Comparison of ENCODE assay signal across 11 cellular contexts in the genomic region with DNA sequence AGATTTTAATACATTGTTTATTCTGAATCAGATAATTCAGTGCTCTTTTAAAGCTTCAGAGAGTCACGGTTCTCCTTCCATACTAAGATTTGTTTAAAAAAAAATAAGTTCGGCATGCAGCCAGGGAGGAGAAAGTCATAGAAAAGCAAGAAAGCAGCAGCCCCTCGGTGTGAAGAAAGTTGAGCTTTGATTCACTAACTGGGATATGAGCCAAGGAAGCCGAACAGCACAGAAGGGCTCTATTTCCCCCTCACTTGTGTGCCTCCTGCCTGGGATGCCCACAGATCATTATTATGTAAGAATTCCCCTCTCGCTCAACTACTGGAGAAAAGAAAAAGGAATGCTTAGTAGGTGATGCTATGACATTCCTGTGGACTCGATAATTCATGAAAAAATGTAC.
DNase-seq lines count a peak whose midpoint lies in the region; ATAC-seq and TF ChIP-seq lines count a peak whose summit lies in the region.
"Had no signal": no experiment of that assay in that cellular context is flagged by ENCODE, and none has a peak within 500 bp of the region (broad histone marks: within the 10 kb centered on the region; RNA-seq: fewer than 3 reads in every experiment).

No MANE protein-coding gene starts in this region.

- no peaks in the 10 kb centered on the region for H3K27me3 Mint-ChIP-seq in T-helper 17 cell
- H3K27me3 Mint-ChIP-seq: activated CD8-positive, alpha-beta memory T cell treated with anti-CD3 and anti-CD28 coated beads, Interleukin-2, amount 10 ng/mL, durations not matched to agents 7 days and 5 days had no signal

- H3K9ac ChIP-seq in fibroblast of lung (ENCODE audit: insufficient read depth, low read length), result no peak overlapping the region

- no peak overlapping the region for H3K4me3 Mint-ChIP-seq in T-helper 17 cell
- H3K4me3 Mint-ChIP-seq: activated CD8-positive, alpha-beta memory T cell treated with anti-CD3 and anti-CD28 coated beads, Interleukin-2, amount 10 ng/mL, durations not matched to agents 7 days and 5 days had no signal

- H3K9me3 ChIP-seq in T-helper 17 cell (ENCODE audit: control insufficient read depth, low read length, poor library complexity, severe bottlenecking), result no peaks in the 10 kb centered on the region
- H3K9me3 ChIP-seq in fibroblast of lung (ENCODE audit: control insufficient read depth, insufficient read depth, low read depth, low read length), result no peaks in the 10 kb centered on the region
- no peaks in the 10 kb centered on the region for H3K9me3 ChIP-seq in psoas muscle
- H3K9me3 ChIP-seq: mucosa of descending colon had no signal

- no peaks in the 10 kb centered on the region for H3K79me2 ChIP-seq in fibroblast of lung (ENCODE audit: control insufficient read depth, insufficient read depth, low read length)

- no peak overlapping the region for H2AFZ ChIP-seq in fibroblast of lung (ENCODE audit: low read length)

- ATAC-seq in T-helper 17 cell (no peak), GM18498 (IDR thresholded peaks at IDR 0.05; ENCODE audit: unreplicated experiment) (no peak), HG02973 (IDR thresholded peaks at IDR 0.05; ENCODE audit: unreplicated experiment) (no peak), psoas muscle (no peak)
- ATAC-seq: activated CD8-positive, alpha-beta memory T cell treated with anti-CD3 and anti-CD28 coated beads, Interleukin-2, amount 10 ng/mL, durations not matched to agents 7 days and 5 days; mucosa of descending colon had no signal

- TF ChIP-seq CTCF in fibroblast of lung (conservative IDR thresholded peaks at IDR 0.05 in 1 of 2, IDR thresholded peaks at IDR 0.05 in 1 of 2; ENCODE audit: low read depth in 1 of 2, low read length in 2 of 2) (no peak), psoas muscle (IDR thresholded peaks at IDR 0.05) (no peak)

- peak; percentile 92 for DNase-seq in EH (ENCODE audit: low read depth)
- DNase-seq in T-helper 17 cell, result no peak
- peak; percentile 87 to 96 for DNase-seq in fibroblast of lung (ENCODE audit: low read depth in 2 of 2)
- DNase-seq in pons (ENCODE audit: low spot score), result peak; percentile 97
- no peak for DNase-seq in psoas muscle
- no peak for DNase-seq in DMS79 (lab: John Stamatoyannopoulos, UW)
- DNase-seq: activated CD8-positive, alpha-beta memory T cell treated with anti-CD3 and anti-CD28 coated beads, Interleukin-2, amount 10 ng/mL, durations not matched to agents 7 days and 5 days; mucosa of descending colon; NCI-H1048 had no signal

- H3K4me3 ChIP-seq in fibroblast of lung (replicated peaks in 1 of 4; ENCODE audit: control extremely low read depth in 1 of 4, insufficient read depth in 1 of 4, low read depth in 3 of 4, low read length in 4 of 4) (no peak overlapping the region), psoas muscle (no peak overlapping the region)
- H3K4me3 ChIP-seq: mucosa of descending colon had no signal

- H3K27me3 ChIP-seq in fibroblast of lung (ENCODE audit: control insufficient read depth, insufficient read depth, low read length) (no peaks in the 10 kb centered on the region), psoas muscle (ENCODE audit: insufficient read depth in 3 of 3, low read length in 2 of 3) (no peaks in the 10 kb centered on the region)

- H3K36me3 ChIP-seq in fibroblast of lung (ENCODE audit: control insufficient read depth, insufficient read depth, low read length), result peaks cover 7% of the 10 kb centered on the region
- peaks cover 5 to 92% of the 10 kb centered on the region in 2 donors for H3K36me3 ChIP-seq in psoas muscle (ENCODE audit: insufficient read depth in 1 of 2, low read depth in 1 of 2)

- no peak overlapping the region for H3K4me2 ChIP-seq in fibroblast of lung (ENCODE audit: extremely low read depth, insufficient read depth, low read length)

- intact Hi-C loops in psoas muscle (cut with DNase I), result no loop called here

- peak overlapping the region; percentile 53 for H3K27ac Mint-ChIP-seq in T-helper 17 cell
- H3K27ac Mint-ChIP-seq: activated CD8-positive, alpha-beta memory T cell treated with anti-CD3 and anti-CD28 coated beads, Interleukin-2, amount 10 ng/mL, durations not matched to agents 7 days and 5 days had no signal

- H3K4me1 Mint-ChIP-seq in T-helper 17 cell, result peaks cover 7% of the 10 kb centered on the region

- H3K4me1 ChIP-seq in fibroblast of lung (ENCODE audit: control insufficient read depth, extremely low read depth, insufficient read depth, low read length), result peaks cover 3% of the 10 kb centered on the region
- no peaks in the 10 kb centered on the region for H3K4me1 ChIP-seq in psoas muscle

- peaks cover 16% of the 10 kb centered on the region for H3K36me3 Mint-ChIP-seq in T-helper 17 cell (ENCODE audit: low read depth)

- H3K27ac ChIP-seq in fibroblast of lung (ENCODE audit: insufficient read depth, low read length) (no peak overlapping the region), psoas muscle (no peak overlapping the region)

- no peaks in the 10 kb centered on the region for H4K20me1 ChIP-seq in fibroblast of lung (ENCODE audit: control insufficient read depth, extremely low read depth, insufficient read depth, low read length)

- WGBS in psoas muscle, 3 donors, result 37 to 52% (median 41%) methylated on average over 6 of the region's 6 CpGs

Comparison
In these comparisons a context has a peak if more than half of its experiments do, and no peak if none do; other contexts are left out.
1. DNase-seq: peak in EH (single experiment), fibroblast of lung (2 of 2) and pons (single experiment); none in T-helper 17 cell (0 of 3), psoas muscle (0 of 2) and DMS79 (single experiment).